Comparison of ENCODE assay signal across 1 cellular context in genomic region chr16:61148930-61149329, GRCh38.
TF ChIP-seq lines count a peak whose summit lies in the region.

No MANE protein-coding gene starts in this region.

TF ChIP-seq in H1, 55 proteins besides CTCF, POLR2A, EP300 and RAD21 (continued from another document):
- TF ChIP-seq E2F6 (IDR thresholded peaks at IDR 0.05) = peak; percentile 50; the same call in 1 of the 2 replicates
- no peak for TF ChIP-seq BRCA1 (IDR thresholded peaks at IDR 0.05; ENCODE audit: low read depth, low read length)
- TF ChIP-seq CEBPB (IDR thresholded peaks at IDR 0.05; ENCODE audit: low read depth, low read length) = no peak
- no peak for TF ChIP-seq TAF1 (IDR thresholded peaks at IDR 0.05; ENCODE audit: low read depth, low read length)
- TF ChIP-seq TBP (IDR thresholded peaks at IDR 0.05; ENCODE audit: low read depth, low read length) = no peak
- TF ChIP-seq BACH1 (IDR thresholded peaks at IDR 0.05; ENCODE audit: low read length) = no peak
- no peak for TF ChIP-seq JUN (IDR thresholded peaks at IDR 0.05; ENCODE audit: low read depth, low read length)
- TF ChIP-seq SP2 (IDR thresholded peaks at IDR 0.05; ENCODE audit: low read length) = no peak
- no peak for TF ChIP-seq CBX8 (IDR thresholded peaks at IDR 0.05; ENCODE audit: borderline replicate concordance, low read depth, low read length)
- no peak for TF ChIP-seq YY1 (IDR thresholded peaks at IDR 0.05; ENCODE audit: low read depth, low read length)
- no peak for TF ChIP-seq SRF (IDR thresholded peaks at IDR 0.05; ENCODE audit: low read depth, low read length)
- TF ChIP-seq GTF2F1 (IDR thresholded peaks at IDR 0.05; ENCODE audit: borderline replicate concordance, low read depth, low read length) = no peak
- no peak for TF ChIP-seq POU5F1 (IDR thresholded peaks at IDR 0.05; ENCODE audit: low read depth, low read length)
TF ChIP-seq in H1: peak in this region for 3.
